In genomic region chr3:175940881-175941280, GRCh38 we compare ENCODE assay signal across 11 cellular contexts.
DNase-seq lines count a peak whose midpoint lies in the region; ATAC-seq and TF ChIP-seq lines count a peak whose summit lies in the region.
"Had no signal": no experiment of that assay in that cellular context is flagged by ENCODE, and none has a peak within 500 bp of the region (broad histone marks: within the 10 kb centered on the region; RNA-seq: fewer than 3 reads in every experiment).

No MANE protein-coding gene starts in this region.

- peak; percentile 71 for DNase-seq in LNCaP clone FGC (ENCODE audit: low read depth)
- no peak for DNase-seq in fibroblast of pulmonary artery (ENCODE audit: low read depth)
- DNase-seq in SW480 (ENCODE audit: low spot score): no peak
- no peak for DNase-seq in uterus
- DNase-seq in prostate gland (ENCODE audit: low spot score): no peak
- no peak for DNase-seq in natural killer cell treated with Interleukin-12 subunit alpha and Interleukin-12 subunit beta and Interleukin-15 and Interleukin-18, amount 100 ng/mL, for 72 hours (ENCODE audit: low spot score)
- DNase-seq: activated CD4-positive, CD25-positive, alpha-beta regulatory T cell; NCI-H1436 treated with DMSO at 0.1 percent for 48 hours had no signal

- H3K4me3 Mint-ChIP-seq in natural killer cell treated with Interleukin-12 subunit alpha and Interleukin-12 subunit beta and Interleukin-15 and Interleukin-18, amount 100 ng/mL, for 72 hours: no peak overlapping the region

- 80% methylated on average over 6 of the region's 6 CpGs for WGBS in prostate gland

- H3K4me1 Mint-ChIP-seq in natural killer cell treated with Interleukin-12 subunit alpha and Interleukin-12 subunit beta and Interleukin-15 and Interleukin-18, amount 100 ng/mL, for 72 hours (ENCODE audit: low read depth in 2 of 2): no peaks in the 10 kb centered on the region

- TF ChIP-seq CTCF in C4-2B (conservative IDR thresholded peaks at IDR 0.05): 0 out of 2 replicates have a peak, but pooled peaks have one; percentile 68
- TF ChIP-seq CTCF in LNCaP clone FGC (IDR thresholded peaks at IDR 0.05; ENCODE audit: control insufficient read depth, extremely low read depth, insufficient read depth): peak; percentile 49
- TF ChIP-seq CTCF in fibroblast of pulmonary artery (IDR thresholded peaks at IDR 0.05; ENCODE audit: low read length, missing control alignments): peak; percentile 11
- TF ChIP-seq CTCF in uterus (IDR thresholded peaks at IDR 0.05): no peak
- no peak for TF ChIP-seq CTCF in prostate gland (IDR thresholded peaks at IDR 0.05)

- H3K4me1 ChIP-seq in uterus (no peaks in the 10 kb centered on the region), prostate gland (replicated peaks) (no peaks in the 10 kb centered on the region)

- H3K9me3 ChIP-seq in uterus (no peaks in the 10 kb centered on the region), prostate gland (no peaks in the 10 kb centered on the region)

- peaks cover 11% of the 10 kb centered on the region for H3K36me3 Mint-ChIP-seq in natural killer cell treated with Interleukin-12 subunit alpha and Interleukin-12 subunit beta and Interleukin-15 and Interleukin-18, amount 100 ng/mL, for 72 hours

- H3K27ac Mint-ChIP-seq in natural killer cell treated with Interleukin-12 subunit alpha and Interleukin-12 subunit beta and Interleukin-15 and Interleukin-18, amount 100 ng/mL, for 72 hours: no peak overlapping the region
- H3K27ac Mint-ChIP-seq: activated naive CD4-positive, alpha-beta T cell treated with anti-CD3 and anti-CD28 coated beads, Interleukin-2, amount 50 U/mL, for 72 hours had no signal

- H3K9me3 Mint-ChIP-seq in natural killer cell treated with Interleukin-12 subunit alpha and Interleukin-12 subunit beta and Interleukin-15 and Interleukin-18, amount 100 ng/mL, for 72 hours: peaks cover 24% of the 10 kb centered on the region

- H3K27me3 Mint-ChIP-seq in natural killer cell treated with Interleukin-12 subunit alpha and Interleukin-12 subunit beta and Interleukin-15 and Interleukin-18, amount 100 ng/mL, for 72 hours: no peaks in the 10 kb centered on the region

- H3K27ac ChIP-seq in C4-2B: peak overlapping the region; percentile 53
- H3K27ac ChIP-seq in uterus: no peak overlapping the region
- no peak overlapping the region for H3K27ac ChIP-seq in prostate gland

- TF ChIP-seq POLR2A in uterus (IDR thresholded peaks at IDR 0.05) (no peak), prostate gland (IDR thresholded peaks at IDR 0.05) (no peak)

- ATAC-seq in GM18907 (IDR thresholded peaks at IDR 0.05; ENCODE audit: unreplicated experiment): peak; percentile 67
- no peak for ATAC-seq in natural killer cell treated with Interleukin-12 subunit alpha and Interleukin-12 subunit beta and Interleukin-15 and Interleukin-18, amount 100 ng/mL, for 72 hours
- ATAC-seq: activated naive CD4-positive, alpha-beta T cell treated with anti-CD3 and anti-CD28 coated beads, Interleukin-2, amount 50 U/mL, for 72 hours had no signal

- H3K27me3 ChIP-seq in uterus (no peaks in the 10 kb centered on the region), prostate gland (replicated peaks; ENCODE audit: insufficient read depth) (no peaks in the 10 kb centered on the region)

- intact Hi-C loops in uterus (cut with DNase I; ENCODE audit: low total_unique reads): no loop called here
- intact Hi-C loops in prostate gland (cut with DNase I): no loop called here

- no peaks in the 10 kb centered on the region for H3K36me3 ChIP-seq in uterus
- no peaks in the 10 kb centered on the region for H3K36me3 ChIP-seq in prostate gland

- H3K4me3 ChIP-seq in LNCaP clone FGC (ENCODE audit: low read depth, low read length) (no peak overlapping the region), fibroblast of pulmonary artery (replicated peaks; ENCODE audit: low read depth, low read length) (no peak overlapping the region), uterus (no peak overlapping the region), prostate gland (no peak overlapping the region)

Comparison
In these comparisons a context has a peak if more than half of its experiments do, and no peak if none do; other contexts are left out.
1. CTCF ChIP-seq: peak in C4-2B (single experiment), LNCaP clone FGC (single experiment) and fibroblast of pulmonary artery (single experiment); none in uterus (0 of 4) and prostate gland (0 of 4).